Comparison of ENCODE assay signal across 8 cellular contexts in genomic region chr6:35669441-35669776, GRCh38. TPM values are rescaled to one million over a fixed set of nuclear protein-coding genes. Genes with fewer than 3 reads are reported as not detected.
DNase-seq lines count a peak whose midpoint lies in the region; ATAC-seq lines count a peak whose summit lies in the region.

No MANE protein-coding gene starts in this region.

- CTCF ChIA-PET in activated CD4-positive, alpha-beta memory T cell treated with anti-CD3 and anti-CD28 coated beads, Interleukin-2, amount 10 ng/mL, durations not matched to agents 7 days and 5 days (lab: Charles Lee), result interaction anchor here (0.6 to 1.6 kb wide), 9 partner anchors 14 to 146 kb away, joined by 3 to 15 read pairs (median 4); partner anchors contain the start of gene ARMC12

- H3K27ac Mint-ChIP-seq in activated CD4-positive, alpha-beta memory T cell treated with anti-CD3 and anti-CD28 coated beads, Interleukin-2, amount 10 ng/mL, durations not matched to agents 7 days and 5 days, result peak overlapping the region; percentile 90

- peak; percentile 44 for ATAC-seq in GM21723 (IDR thresholded peaks at IDR 0.05; ENCODE audit: unreplicated experiment)

- peaks cover 54% of the 10 kb centered on the region for H3K4me1 Mint-ChIP-seq in activated CD4-positive, alpha-beta memory T cell treated with anti-CD3 and anti-CD28 coated beads, Interleukin-2, amount 10 ng/mL, durations not matched to agents 7 days and 5 days

- H3K36me3 Mint-ChIP-seq in activated CD4-positive, alpha-beta memory T cell treated with anti-CD3 and anti-CD28 coated beads, Interleukin-2, amount 10 ng/mL, durations not matched to agents 7 days and 5 days (ENCODE audit: low read depth), result peaks cover 6% of the 10 kb centered on the region

- no peak overlapping the region for H3K27ac ChIP-seq in substantia nigra (ENCODE audit: low read depth, low read length, poor library complexity, severe bottlenecking)

- no peaks in the 10 kb centered on the region for H3K9me3 Mint-ChIP-seq in activated CD4-positive, alpha-beta memory T cell treated with anti-CD3 and anti-CD28 coated beads, Interleukin-2, amount 10 ng/mL, durations not matched to agents 7 days and 5 days

- H3K27me3 Mint-ChIP-seq in activated CD4-positive, alpha-beta memory T cell treated with anti-CD3 and anti-CD28 coated beads, Interleukin-2, amount 10 ng/mL, durations not matched to agents 7 days and 5 days, result no peaks in the 10 kb centered on the region

- H3K4me3 Mint-ChIP-seq in activated CD4-positive, alpha-beta memory T cell treated with anti-CD3 and anti-CD28 coated beads, Interleukin-2, amount 10 ng/mL, durations not matched to agents 7 days and 5 days, result peak overlapping the region; percentile 75

- DNase-seq in ACHN (peak; percentile 48), iris pigment epithelial cell (ENCODE audit: low read depth) (peak; percentile 66), COLO829 (ENCODE audit: low spot score) (no peak), NCI-H345 treated with DMSO at 0.1 percent for 48 hours (lab: John Stamatoyannopoulos, UW; ENCODE audit: unreplicated experiment) (no peak), glomerular visceral epithelial cell (ENCODE audit: extremely low spot score) (no peak), substantia nigra (lab: John Stamatoyannopoulos, UW) (no peak)
- DNase-seq in activated CD4-positive, alpha-beta memory T cell treated with anti-CD3 and anti-CD28 coated beads, Interleukin-2, amount 10 ng/mL, durations not matched to agents 7 days and 5 days, result no peak

- POLR2A ChIA-PET in activated CD4-positive, alpha-beta memory T cell treated with anti-CD3 and anti-CD28 coated beads, Interleukin-2, amount 10 ng/mL, durations not matched to agents 7 days and 5 days (lab: Charles Lee), result interaction anchor here (0.6 to 4.5 kb wide), 15 partner anchors 7 to 451 kb away, joined by 3 to 23 read pairs (median 4); partner anchors contain the start of genes FKBP5 and RPL10A

- in situ Hi-C loops in ACHN (cut with HindIII; ENCODE audit: low pct_ligation_motif_present, low pct_unique_long_range_greater_than_20kb, low sequenced_read_pairs), result no loop called here

RNA-seq across cellular contexts. Expression of gene FKBP5, which starts 19.3 kb away (rescaled TPM):
- total RNA-seq in activated CD4-positive, alpha-beta memory T cell treated with anti-CD3 and anti-CD28 coated beads, Interleukin-2, amount 10 ng/mL, durations not matched to agents 7 days and 5 days, result 10 to 100 TPM; 51.1 to 51.5 TPM

Comparison
In these comparisons a context has a peak if more than half of its experiments do, and no peak if none do; other contexts are left out.
1. DNase-seq: peak in ACHN (single experiment) and iris pigment epithelial cell (single experiment); none in activated CD4-positive, alpha-beta memory T cell treated with anti-CD3 and anti-CD28 coated beads, Interleukin-2, amount 10 ng/mL, durations not matched to agents 7 days and 5 days (single experiment), COLO829 (single experiment), NCI-H345 treated with DMSO at 0.1 percent for 48 hours (single experiment), glomerular visceral epithelial cell (single experiment) and substantia nigra (0 of 49).